4 cellular contexts compared by ENCODE assay signal in genomic region chr1:1330366-1331067, GRCh38.
A peak's percentile ranks its signal among the peaks of the same experiment; 100 is the strongest.
TF ChIP-seq lines count a peak whose summit lies in the region.

No MANE protein-coding gene starts in this region.

TF ChIP-seq in A549, 52 proteins besides CTCF, POLR2A, EP300 and RAD21:
- TF ChIP-seq, protein P1, sequence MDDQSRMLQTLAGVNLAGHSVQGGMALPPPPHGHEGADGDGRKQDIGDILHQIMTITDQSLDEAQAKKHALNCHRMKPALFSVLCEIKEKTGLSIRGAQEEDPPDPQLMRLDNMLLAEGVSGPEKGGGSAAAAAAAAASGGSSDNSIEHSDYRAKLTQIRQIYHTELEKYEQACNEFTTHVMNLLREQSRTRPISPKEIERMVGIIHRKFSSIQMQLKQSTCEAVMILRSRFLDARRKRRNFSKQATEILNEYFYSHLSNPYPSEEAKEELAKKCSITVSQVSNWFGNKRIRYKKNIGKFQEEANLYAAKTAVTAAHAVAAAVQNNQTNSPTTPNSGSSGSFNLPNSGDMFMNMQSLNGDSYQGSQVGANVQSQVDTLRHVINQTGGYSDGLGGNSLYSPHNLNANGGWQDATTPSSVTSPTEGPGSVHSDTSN (IDR thresholded peaks at IDR 0.05) = 0 out of 2 replicates have a peak, but pooled peaks have one; percentile 12
- no peak for TF ChIP-seq PHF8 (IDR thresholded peaks at IDR 0.05; ENCODE audit: borderline replicate concordance, low read depth)

TF ChIP-seq in IMR-90, 13 proteins besides CTCF, POLR2A, EP300 and RAD21:
- no peak for TF ChIP-seq MAZ (IDR thresholded peaks at IDR 0.05; ENCODE audit: borderline replicate concordance, low read depth, low read length)
- no peak for TF ChIP-seq RCOR1 (IDR thresholded peaks at IDR 0.05; ENCODE audit: insufficient replicate concordance, low read length)
- TF ChIP-seq CEBPB (IDR thresholded peaks at IDR 0.05; ENCODE audit: low read depth, low read length) = no peak
- no peak for TF ChIP-seq CHD1 (IDR thresholded peaks at IDR 0.05; ENCODE audit: low read depth, low read length)
- TF ChIP-seq, protein P2, sequence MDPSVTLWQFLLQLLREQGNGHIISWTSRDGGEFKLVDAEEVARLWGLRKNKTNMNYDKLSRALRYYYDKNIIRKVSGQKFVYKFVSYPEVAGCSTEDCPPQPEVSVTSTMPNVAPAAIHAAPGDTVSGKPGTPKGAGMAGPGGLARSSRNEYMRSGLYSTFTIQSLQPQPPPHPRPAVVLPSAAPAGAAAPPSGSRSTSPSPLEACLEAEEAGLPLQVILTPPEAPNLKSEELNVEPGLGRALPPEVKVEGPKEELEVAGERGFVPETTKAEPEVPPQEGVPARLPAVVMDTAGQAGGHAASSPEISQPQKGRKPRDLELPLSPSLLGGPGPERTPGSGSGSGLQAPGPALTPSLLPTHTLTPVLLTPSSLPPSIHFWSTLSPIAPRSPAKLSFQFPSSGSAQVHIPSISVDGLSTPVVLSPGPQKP (IDR thresholded peaks at IDR 0.05; ENCODE audit: borderline replicate concordance, low read depth, low read length) = no peak
- TF ChIP-seq SMC3 (IDR thresholded peaks at IDR 0.05; ENCODE audit: low read depth, low read length) = no peak
- TF ChIP-seq, protein P3, sequence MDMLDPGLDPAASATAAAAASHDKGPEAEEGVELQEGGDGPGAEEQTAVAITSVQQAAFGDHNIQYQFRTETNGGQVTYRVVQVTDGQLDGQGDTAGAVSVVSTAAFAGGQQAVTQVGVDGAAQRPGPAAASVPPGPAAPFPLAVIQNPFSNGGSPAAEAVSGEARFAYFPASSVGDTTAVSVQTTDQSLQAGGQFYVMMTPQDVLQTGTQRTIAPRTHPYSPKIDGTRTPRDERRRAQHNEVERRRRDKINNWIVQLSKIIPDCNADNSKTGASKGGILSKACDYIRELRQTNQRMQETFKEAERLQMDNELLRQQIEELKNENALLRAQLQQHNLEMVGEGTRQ (IDR thresholded peaks at IDR 0.05; ENCODE audit: low read depth, low read length) = no peak
- no peak for TF ChIP-seq MAFK (IDR thresholded peaks at IDR 0.05; ENCODE audit: low read depth, low read length)
- TF ChIP-seq BHLHE40 (IDR thresholded peaks at IDR 0.05; ENCODE audit: low read depth, low read length) = no peak
- TF ChIP-seq MXI1 (IDR thresholded peaks at IDR 0.05; ENCODE audit: borderline replicate concordance, low read depth, low read length) = no peak
- no peak for TF ChIP-seq NFE2L2 (IDR thresholded peaks at IDR 0.05; ENCODE audit: low read depth, low read length)
- TF ChIP-seq RFX5 (IDR thresholded peaks at IDR 0.05; ENCODE audit: low read depth, low read length) = no peak
- no peak for TF ChIP-seq FOS (IDR thresholded peaks at IDR 0.05; ENCODE audit: low read depth, low read length)

TF ChIP-seq in SK-N-SH treated with all-trans-retinoic acid at 6 μM for 48 hours, 23 proteins besides CTCF, POLR2A, EP300 and RAD21:
- TF ChIP-seq PPARA (CRISPR knock-in tag; IDR thresholded peaks at IDR 0.05; ENCODE audit: borderline replicate concordance) (no peak), ZNF8 (CRISPR knock-in tag; IDR thresholded peaks at IDR 0.05) (no peak), TCF4 (CRISPR knock-in tag; IDR thresholded peaks at IDR 0.05; ENCODE audit: borderline replicate concordance) (no peak), ESRRG (CRISPR knock-in tag; IDR thresholded peaks at IDR 0.05) (no peak), ZNF70 (CRISPR knock-in tag; IDR thresholded peaks at IDR 0.05) (no peak), TOX (CRISPR knock-in tag; IDR thresholded peaks at IDR 0.05; ENCODE audit: borderline replicate concordance) (no peak)

TF ChIP-seq in WTC11, 78 proteins besides CTCF, POLR2A, EP300 and RAD21:
- TF ChIP-seq NR3C1 (CRISPR knock-in tag; conservative IDR thresholded peaks at IDR 0.05; ENCODE audit: low read depth) = no peak
- TF ChIP-seq NR1H2 (CRISPR knock-in tag; IDR thresholded peaks at IDR 0.05) = no peak
- no peak for TF ChIP-seq ZNF138 (CRISPR knock-in tag; conservative IDR thresholded peaks at IDR 0.05)
- TF ChIP-seq, protein P4, sequence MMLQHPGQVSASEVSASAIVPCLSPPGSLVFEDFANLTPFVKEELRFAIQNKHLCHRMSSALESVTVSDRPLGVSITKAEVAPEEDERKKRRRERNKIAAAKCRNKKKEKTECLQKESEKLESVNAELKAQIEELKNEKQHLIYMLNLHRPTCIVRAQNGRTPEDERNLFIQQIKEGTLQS (CRISPR knock-in tag; conservative IDR thresholded peaks at IDR 0.05) = no peak
- TF ChIP-seq, protein P5, sequence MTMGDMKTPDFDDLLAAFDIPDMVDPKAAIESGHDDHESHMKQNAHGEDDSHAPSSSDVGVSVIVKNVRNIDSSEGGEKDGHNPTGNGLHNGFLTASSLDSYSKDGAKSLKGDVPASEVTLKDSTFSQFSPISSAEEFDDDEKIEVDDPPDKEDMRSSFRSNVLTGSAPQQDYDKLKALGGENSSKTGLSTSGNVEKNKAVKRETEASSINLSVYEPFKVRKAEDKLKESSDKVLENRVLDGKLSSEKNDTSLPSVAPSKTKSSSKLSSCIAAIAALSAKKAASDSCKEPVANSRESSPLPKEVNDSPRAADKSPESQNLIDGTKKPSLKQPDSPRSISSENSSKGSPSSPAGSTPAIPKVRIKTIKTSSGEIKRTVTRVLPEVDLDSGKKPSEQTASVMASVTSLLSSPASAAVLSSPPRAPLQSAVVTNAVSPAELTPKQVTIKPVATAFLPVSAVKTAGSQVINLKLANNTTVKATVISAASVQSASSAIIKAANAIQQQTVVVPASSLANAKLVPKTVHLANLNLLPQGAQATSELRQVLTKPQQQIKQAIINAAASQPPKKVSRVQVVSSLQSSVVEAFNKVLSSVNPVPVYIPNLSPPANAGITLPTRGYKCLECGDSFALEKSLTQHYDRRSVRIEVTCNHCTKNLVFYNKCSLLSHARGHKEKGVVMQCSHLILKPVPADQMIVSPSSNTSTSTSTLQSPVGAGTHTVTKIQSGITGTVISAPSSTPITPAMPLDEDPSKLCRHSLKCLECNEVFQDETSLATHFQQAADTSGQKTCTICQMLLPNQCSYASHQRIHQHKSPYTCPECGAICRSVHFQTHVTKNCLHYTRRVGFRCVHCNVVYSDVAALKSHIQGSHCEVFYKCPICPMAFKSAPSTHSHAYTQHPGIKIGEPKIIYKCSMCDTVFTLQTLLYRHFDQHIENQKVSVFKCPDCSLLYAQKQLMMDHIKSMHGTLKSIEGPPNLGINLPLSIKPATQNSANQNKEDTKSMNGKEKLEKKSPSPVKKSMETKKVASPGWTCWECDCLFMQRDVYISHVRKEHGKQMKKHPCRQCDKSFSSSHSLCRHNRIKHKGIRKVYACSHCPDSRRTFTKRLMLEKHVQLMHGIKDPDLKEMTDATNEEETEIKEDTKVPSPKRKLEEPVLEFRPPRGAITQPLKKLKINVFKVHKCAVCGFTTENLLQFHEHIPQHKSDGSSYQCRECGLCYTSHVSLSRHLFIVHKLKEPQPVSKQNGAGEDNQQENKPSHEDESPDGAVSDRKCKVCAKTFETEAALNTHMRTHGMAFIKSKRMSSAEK (CRISPR knock-in tag; IDR thresholded peaks at IDR 0.05; ENCODE audit: borderline replicate concordance) = no peak
- TF ChIP-seq ZNF396 (CRISPR knock-in tag; IDR thresholded peaks at IDR 0.05; ENCODE audit: borderline replicate concordance) = no peak
- no peak for TF ChIP-seq RORB (CRISPR knock-in tag; IDR thresholded peaks at IDR 0.05)
- no peak for TF ChIP-seq ESRRA (CRISPR knock-in tag; IDR thresholded peaks at IDR 0.05; ENCODE audit: borderline replicate concordance)
- TF ChIP-seq, protein P6, sequence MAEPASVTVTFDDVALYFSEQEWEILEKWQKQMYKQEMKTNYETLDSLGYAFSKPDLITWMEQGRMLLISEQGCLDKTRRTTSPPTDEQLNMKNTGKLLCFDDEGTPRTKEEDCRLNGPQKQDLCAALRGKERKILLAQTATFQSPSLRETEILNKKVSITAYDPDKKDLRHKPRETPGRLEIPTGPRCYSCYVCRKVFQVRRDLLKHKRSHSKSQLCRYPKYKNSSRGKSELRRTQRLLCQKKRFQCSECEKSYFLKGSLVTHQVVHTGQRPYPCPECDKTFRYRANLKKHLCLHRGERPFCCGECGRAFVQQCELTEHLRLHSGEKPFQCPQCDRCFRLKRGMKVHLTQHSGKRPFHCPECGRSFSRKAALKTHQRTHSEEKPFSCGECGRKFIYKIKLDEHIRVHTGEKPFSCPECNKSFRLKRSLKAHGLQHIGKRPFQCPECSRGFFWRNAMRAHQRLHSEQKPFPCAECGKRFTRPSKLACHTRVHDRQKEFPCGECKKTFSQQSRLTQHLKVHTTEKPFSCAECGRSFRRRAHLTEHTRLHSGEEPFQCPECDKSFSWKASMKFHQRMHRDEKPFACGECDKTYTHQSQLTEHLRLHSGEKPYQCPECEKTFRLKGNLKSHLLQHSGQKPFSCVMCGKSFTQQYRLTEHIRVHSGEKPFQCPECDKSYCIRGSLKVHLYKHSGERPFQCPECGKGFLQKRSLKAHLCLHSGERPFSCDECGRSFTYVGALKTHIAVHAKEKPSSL (CRISPR knock-in tag; conservative IDR thresholded peaks at IDR 0.05) = no peak
- no peak for TF ChIP-seq USF1 (CRISPR knock-in tag; IDR thresholded peaks at IDR 0.05)
- no peak for TF ChIP-seq JUN (CRISPR knock-in tag; IDR thresholded peaks at IDR 0.05)
- no peak for TF ChIP-seq GTF2I (CRISPR knock-in tag; conservative IDR thresholded peaks at IDR 0.05)
- TF ChIP-seq ZNF263 (CRISPR knock-in tag; IDR thresholded peaks at IDR 0.05; ENCODE audit: low read depth) = no peak
- TF ChIP-seq CREM (CRISPR knock-in tag; IDR thresholded peaks at IDR 0.05) = no peak
- no peak for TF ChIP-seq E2F1 (CRISPR knock-in tag; IDR thresholded peaks at IDR 0.05)
- TF ChIP-seq ERG (CRISPR knock-in tag; IDR thresholded peaks at IDR 0.05) = no peak
- TF ChIP-seq ATF1 (CRISPR knock-in tag; IDR thresholded peaks at IDR 0.05) = no peak
